ENCODE assay signal across 1 cellular context in the genomic region with DNA sequence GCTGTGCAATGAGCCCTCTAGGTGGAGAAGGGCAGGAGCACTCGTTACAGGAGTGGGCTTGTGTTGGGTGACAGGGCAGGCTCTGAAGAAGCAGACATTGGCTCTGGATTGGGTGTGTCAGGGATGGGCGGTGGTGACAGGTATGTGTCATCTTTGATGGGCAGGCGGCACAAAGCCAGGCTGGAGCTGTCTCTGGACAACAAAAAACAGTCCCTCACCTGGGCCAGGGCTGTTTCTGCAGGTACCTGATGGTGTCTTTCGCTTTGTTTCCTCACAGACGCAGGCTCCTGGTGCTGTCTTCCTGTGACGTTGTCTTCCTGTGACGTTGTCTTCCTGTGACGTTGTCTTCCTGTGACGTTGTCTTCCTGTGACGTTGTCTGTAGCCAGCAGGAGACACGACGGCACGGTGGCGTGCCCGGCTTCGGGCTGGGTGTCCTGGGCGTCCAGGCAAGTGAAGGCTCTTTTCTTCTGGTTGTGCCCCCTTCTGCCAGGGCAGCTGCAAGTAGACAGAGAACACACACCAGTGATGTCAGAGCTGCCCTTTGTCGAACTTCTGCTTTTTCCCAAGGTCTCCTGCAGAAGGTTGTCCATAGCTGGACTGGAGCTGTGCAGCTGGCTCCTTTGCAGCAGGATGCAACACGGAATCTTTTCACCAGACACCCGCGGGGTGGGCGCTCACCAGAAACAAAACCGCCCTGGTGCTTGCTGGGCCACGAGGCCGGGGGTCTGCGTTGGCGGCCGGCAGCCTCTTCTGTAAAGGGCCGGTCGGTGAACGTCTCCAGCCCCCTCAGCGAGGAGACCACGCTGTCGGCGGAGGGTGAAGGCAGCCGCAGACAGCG.
TF ChIP-seq lines count a peak whose summit lies in the region.

No MANE protein-coding gene starts in this region.

TF ChIP-seq in K562, 482 proteins besides CTCF, POLR2A, EP300 and RAD21 (continues in another document):
- TF ChIP-seq PRMT5 (CRISPR knock-in tag; IDR thresholded peaks at IDR 0.05) (no peak), MECOM (CRISPR knock-in tag; IDR thresholded peaks at IDR 0.05) (0 out of 2 replicates have a peak, but pooled peaks have one; percentile 28), NCOA1 (IDR thresholded peaks at IDR 0.05; ENCODE audit: low read depth) (peak; percentile 91), ZNF778 (CRISPR knock-in tag; IDR thresholded peaks at IDR 0.05) (no peak), GABPB1 (CRISPR knock-in tag; IDR thresholded peaks at IDR 0.05) (peak; percentile 75), KHSRP (IDR thresholded peaks at IDR 0.05) (peak; percentile 54; the same call in 1 of the 2 replicates), ZNF140 (CRISPR knock-in tag; IDR thresholded peaks at IDR 0.05) (no peak), GABPA (tag; conservative IDR thresholded peaks at IDR 0.05; ENCODE audit: low read depth) (peak; percentile 70), CREM (IDR thresholded peaks at IDR 0.05; ENCODE audit: low read depth) (peak; percentile 90), CC2D1A (IDR thresholded peaks at IDR 0.05) (no peak), E2F8 (IDR thresholded peaks at IDR 0.05; ENCODE audit: low read depth, partially characterized antibody) (no peak), POLR2AphosphoS5 (IDR thresholded peaks at IDR 0.05; ENCODE audit: control insufficient read depth, insufficient read depth, low read depth, low read length) (no peak), SRF (CRISPR knock-in tag; IDR thresholded peaks at IDR 0.05) (no peak), TEAD2 (tag; IDR thresholded peaks at IDR 0.05) (no peak), ATF1 (CRISPR knock-in tag; IDR thresholded peaks at IDR 0.05) (no peak), ATF1 (tag; IDR thresholded peaks at IDR 0.05) (peak; percentile 94), MTA3 (IDR thresholded peaks at IDR 0.05; ENCODE audit: borderline replicate concordance) (peak; percentile 87), TGIF2 (CRISPR knock-in tag; IDR thresholded peaks at IDR 0.05) (no peak), CREB1 (IDR thresholded peaks at IDR 0.05) (peak; percentile 84), CREB1 (CRISPR knock-in tag; IDR thresholded peaks at IDR 0.05) (peak; percentile 92), HDAC2 (IDR thresholded peaks at IDR 0.05) (no peak), DACH1 (IDR thresholded peaks at IDR 0.05; ENCODE audit: partially characterized antibody) (no peak), ZBED1 (IDR thresholded peaks at IDR 0.05) (no peak), TARDBP (IDR thresholded peaks at IDR 0.05) (0 out of 2 replicates have a peak, but pooled peaks have one; percentile 59), ESRRA (IDR thresholded peaks at IDR 0.05; ENCODE audit: borderline replicate concordance, low read depth) (peak; percentile 26; the same call in 1 of the 2 replicates), ZMIZ1 (IDR thresholded peaks at IDR 0.05; ENCODE audit: low read depth in 2 of 2, low read length in 2 of 2) (no peak), ZNF277 (CRISPR knock-in tag; IDR thresholded peaks at IDR 0.05; ENCODE audit: borderline replicate concordance) (no peak), ZBTB17 (CRISPR knock-in tag; IDR thresholded peaks at IDR 0.05) (no peak), MEIS2 (IDR thresholded peaks at IDR 0.05; ENCODE audit: partially characterized antibody) (peak; percentile 16), CTBP1 (IDR thresholded peaks at IDR 0.05; ENCODE audit: borderline replicate concordance) (no peak)
- TF ChIP-seq, protein P1, sequence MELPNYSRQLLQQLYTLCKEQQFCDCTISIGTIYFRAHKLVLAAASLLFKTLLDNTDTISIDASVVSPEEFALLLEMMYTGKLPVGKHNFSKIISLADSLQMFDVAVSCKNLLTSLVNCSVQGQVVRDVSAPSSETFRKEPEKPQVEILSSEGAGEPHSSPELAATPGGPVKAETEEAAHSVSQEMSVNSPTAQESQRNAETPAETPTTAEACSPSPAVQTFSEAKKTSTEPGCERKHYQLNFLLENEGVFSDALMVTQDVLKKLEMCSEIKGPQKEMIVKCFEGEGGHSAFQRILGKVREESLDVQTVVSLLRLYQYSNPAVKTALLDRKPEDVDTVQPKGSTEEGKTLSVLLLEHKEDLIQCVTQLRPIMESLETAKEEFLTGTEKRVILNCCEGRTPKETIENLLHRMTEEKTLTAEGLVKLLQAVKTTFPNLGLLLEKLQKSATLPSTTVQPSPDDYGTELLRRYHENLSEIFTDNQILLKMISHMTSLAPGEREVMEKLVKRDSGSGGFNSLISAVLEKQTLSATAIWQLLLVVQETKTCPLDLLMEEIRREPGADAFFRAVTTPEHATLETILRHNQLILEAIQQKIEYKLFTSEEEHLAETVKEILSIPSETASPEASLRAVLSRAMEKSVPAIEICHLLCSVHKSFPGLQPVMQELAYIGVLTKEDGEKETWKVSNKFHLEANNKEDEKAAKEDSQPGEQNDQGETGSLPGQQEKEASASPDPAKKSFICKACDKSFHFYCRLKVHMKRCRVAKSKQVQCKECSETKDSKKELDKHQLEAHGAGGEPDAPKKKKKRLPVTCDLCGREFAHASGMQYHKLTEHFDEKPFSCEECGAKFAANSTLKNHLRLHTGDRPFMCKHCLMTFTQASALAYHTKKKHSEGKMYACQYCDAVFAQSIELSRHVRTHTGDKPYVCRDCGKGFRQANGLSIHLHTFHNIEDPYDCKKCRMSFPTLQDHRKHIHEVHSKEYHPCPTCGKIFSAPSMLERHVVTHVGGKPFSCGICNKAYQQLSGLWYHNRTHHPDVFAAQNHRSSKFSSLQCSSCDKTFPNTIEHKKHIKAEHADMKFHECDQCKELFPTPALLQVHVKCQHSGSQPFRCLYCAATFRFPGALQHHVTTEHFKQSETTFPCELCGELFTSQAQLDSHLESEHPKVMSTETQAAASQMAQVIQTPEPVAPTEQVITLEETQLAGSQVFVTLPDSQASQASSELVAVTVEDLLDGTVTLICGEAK (IDR thresholded peaks at IDR 0.05): peak; percentile 45; the same call in 1 of the 2 replicates
- TF ChIP-seq, protein P1 (CRISPR knock-in tag; IDR thresholded peaks at IDR 0.05): no peak
- TF ChIP-seq, protein P2, sequence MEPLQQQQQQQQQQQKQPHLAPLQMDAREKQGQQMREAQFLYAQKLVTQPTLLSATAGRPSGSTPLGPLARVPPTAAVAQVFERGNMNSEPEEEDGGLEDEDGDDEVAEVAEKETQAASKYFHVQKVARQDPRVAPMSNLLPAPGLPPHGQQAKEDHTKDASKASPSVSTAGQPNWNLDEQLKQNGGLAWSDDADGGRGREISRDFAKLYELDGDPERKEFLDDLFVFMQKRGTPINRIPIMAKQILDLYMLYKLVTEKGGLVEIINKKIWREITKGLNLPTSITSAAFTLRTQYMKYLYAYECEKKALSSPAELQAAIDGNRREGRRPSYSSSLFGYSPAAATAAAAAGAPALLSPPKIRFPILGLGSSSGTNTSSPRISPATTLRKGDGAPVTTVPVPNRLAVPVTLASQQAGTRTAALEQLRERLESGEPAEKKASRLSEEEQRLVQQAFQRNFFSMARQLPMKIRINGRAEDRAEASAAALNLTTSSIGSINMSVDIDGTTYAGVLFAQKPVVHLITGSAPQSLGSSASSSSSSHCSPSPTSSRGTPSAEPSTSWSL (CRISPR knock-in tag; IDR thresholded peaks at IDR 0.05; ENCODE audit: borderline replicate concordance): no peak
- TF ChIP-seq, protein P3, sequence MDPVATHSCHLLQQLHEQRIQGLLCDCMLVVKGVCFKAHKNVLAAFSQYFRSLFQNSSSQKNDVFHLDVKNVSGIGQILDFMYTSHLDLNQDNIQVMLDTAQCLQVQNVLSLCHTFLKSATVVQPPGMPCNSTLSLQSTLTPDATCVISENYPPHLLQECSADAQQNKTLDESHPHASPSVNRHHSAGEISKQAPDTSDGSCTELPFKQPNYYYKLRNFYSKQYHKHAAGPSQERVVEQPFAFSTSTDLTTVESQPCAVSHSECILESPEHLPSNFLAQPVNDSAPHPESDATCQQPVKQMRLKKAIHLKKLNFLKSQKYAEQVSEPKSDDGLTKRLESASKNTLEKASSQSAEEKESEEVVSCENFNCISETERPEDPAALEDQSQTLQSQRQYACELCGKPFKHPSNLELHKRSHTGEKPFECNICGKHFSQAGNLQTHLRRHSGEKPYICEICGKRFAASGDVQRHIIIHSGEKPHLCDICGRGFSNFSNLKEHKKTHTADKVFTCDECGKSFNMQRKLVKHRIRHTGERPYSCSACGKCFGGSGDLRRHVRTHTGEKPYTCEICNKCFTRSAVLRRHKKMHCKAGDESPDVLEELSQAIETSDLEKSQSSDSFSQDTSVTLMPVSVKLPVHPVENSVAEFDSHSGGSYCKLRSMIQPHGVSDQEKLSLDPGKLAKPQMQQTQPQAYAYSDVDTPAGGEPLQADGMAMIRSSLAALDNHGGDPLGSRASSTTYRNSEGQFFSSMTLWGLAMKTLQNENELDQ (CRISPR knock-in tag; IDR thresholded peaks at IDR 0.05; ENCODE audit: borderline replicate concordance): no peak
- TF ChIP-seq, protein P4, sequence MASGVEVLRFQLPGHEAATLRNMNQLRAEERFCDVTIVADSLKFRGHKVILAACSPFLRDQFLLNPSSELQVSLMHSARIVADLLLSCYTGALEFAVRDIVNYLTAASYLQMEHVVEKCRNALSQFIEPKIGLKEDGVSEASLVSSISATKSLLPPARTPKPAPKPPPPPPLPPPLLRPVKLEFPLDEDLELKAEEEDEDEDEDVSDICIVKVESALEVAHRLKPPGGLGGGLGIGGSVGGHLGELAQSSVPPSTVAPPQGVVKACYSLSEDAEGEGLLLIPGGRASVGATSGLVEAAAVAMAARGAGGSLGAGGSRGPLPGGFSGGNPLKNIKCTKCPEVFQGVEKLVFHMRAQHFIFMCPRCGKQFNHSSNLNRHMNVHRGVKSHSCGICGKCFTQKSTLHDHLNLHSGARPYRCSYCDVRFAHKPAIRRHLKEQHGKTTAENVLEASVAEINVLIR (CRISPR knock-in tag; IDR thresholded peaks at IDR 0.05): peak; percentile 78
